ENCODE assay signal across 8 cellular contexts in genomic region chr19:53102701-53103140, GRCh38. TPM values are rescaled to one million over a fixed set of nuclear protein-coding genes. Genes with fewer than 3 reads are reported as not detected.
DNase-seq lines count a peak whose midpoint lies in the region; ATAC-seq and TF ChIP-seq lines count a peak whose summit lies in the region.

No MANE protein-coding gene starts in this region.

- under 1% methylated on average over 28 of the region's 28 CpGs for whole genome bisulfite sequencing in right cardiac atrium
- 0% methylated on average over 28 of the region's 28 CpGs for WGBS in sigmoid colon, 2 donors

- peaks cover 33% of the 10 kb centered on the region for H3K4me1 Mint-ChIP-seq in activated naive CD8-positive, alpha-beta T cell treated with anti-CD3 and anti-CD28 coated beads for 36 hours

- TF ChIP-seq EP300 in sigmoid colon (IDR thresholded peaks at IDR 0.05): no peak

- H3K4me3 ChIP-seq in OCI-LY7 (ENCODE audit: low read depth, low read length, poor library complexity, severe bottlenecking): peak overlapping the region; percentile 99
- peak overlapping the region; percentile 78 for H3K4me3 ChIP-seq in right cardiac atrium (ENCODE audit: low read length)
- H3K4me3 ChIP-seq in sigmoid colon: peak overlapping the region; percentile 60 to 86 (median 75)

- H3K4me1 ChIP-seq in OCI-LY7 (ENCODE audit: insufficient read depth, low read length, poor library complexity, severe bottlenecking) (peaks cover 16% of the 10 kb centered on the region), right cardiac atrium (ENCODE audit: control insufficient read depth, insufficient read depth, low read length) (peaks cover 4% of the 10 kb centered on the region), sigmoid colon (peaks cover 0 to 21% (median 16%) of the 10 kb centered on the region in 4 donors)

- H3K27me3 ChIP-seq in right cardiac atrium (ENCODE audit: control insufficient read depth, insufficient read depth) (no peaks in the 10 kb centered on the region), sigmoid colon (no peaks in the 10 kb centered on the region)

- H3K9me3 Mint-ChIP-seq in activated naive CD8-positive, alpha-beta T cell treated with anti-CD3 and anti-CD28 coated beads for 36 hours: peaks cover 19% of the 10 kb centered on the region

- peak overlapping the region; percentile 91 for H3K4me3 Mint-ChIP-seq in activated naive CD8-positive, alpha-beta T cell treated with anti-CD3 and anti-CD28 coated beads for 36 hours

- peak overlapping the region; percentile 91 for H3K4me2 ChIP-seq in OCI-LY7 (ENCODE audit: low read length)

- TF ChIP-seq CTCF in OCI-LY7 (conservative IDR thresholded peaks at IDR 0.05; ENCODE audit: low read length) (no peak), sigmoid colon (IDR thresholded peaks at IDR 0.05) (no peak)

- H3K36me3 Mint-ChIP-seq in activated naive CD8-positive, alpha-beta T cell treated with anti-CD3 and anti-CD28 coated beads for 36 hours: peaks cover 44% of the 10 kb centered on the region

- CTCF ChIA-PET in OCI-LY7 (lab: Charles Lee; ENCODE audit: unreplicated experiment): no interaction called here

- H3K27ac ChIP-seq in OCI-LY7 (ENCODE audit: low read depth, low read length, poor library complexity, severe bottlenecking) (peak overlapping the region; percentile 60), right cardiac atrium (ENCODE audit: low read length) (peak overlapping the region; percentile 69), sigmoid colon (peak overlapping the region; percentile 86 to 94 (median 90))

- ATAC-seq in HG02642 (IDR thresholded peaks at IDR 0.05; ENCODE audit: poor library complexity, unreplicated experiment) (peak; percentile 26), right cardiac atrium (peak; percentile 42 to 57), GM19351 (IDR thresholded peaks at IDR 0.05; ENCODE audit: unreplicated experiment) (no peak)

- H3K9me2 ChIP-seq in OCI-LY7 (ENCODE audit: insufficient read depth, low read length): no peaks in the 10 kb centered on the region

- POLR2A ChIA-PET in OCI-LY7 (lab: Charles Lee): interaction anchor here (0.7 kb wide), 1 partner anchor 234 kb away, joined by 3 read pairs; no protein-coding TSS in a partner anchor

- BruUV-seq in OCI-LY7 (replicated peaks; lab: Mats Ljungman, UMichigan): TSS peak; percentile 63

- no peaks in the 10 kb centered on the region for H3K27me3 Mint-ChIP-seq in activated naive CD8-positive, alpha-beta T cell treated with anti-CD3 and anti-CD28 coated beads for 36 hours

- peak overlapping the region; percentile 77 for H2AFZ ChIP-seq in OCI-LY7 (ENCODE audit: low read length)

- intact Hi-C loops in OCI-LY7 (cut with micrococcal nuclease; ENCODE audit: unreplicated experiment) (no loop called here), right cardiac atrium (cut with DNase I) (no loop called here), sigmoid colon (cut with DNase I) (loop anchor here (1.0 to 2.0 kb wide), 3 partner anchors 30 to 110 kb away; partner anchors contain the start of gene ZNF415)

- no peaks in the 10 kb centered on the region for H4K20me1 ChIP-seq in OCI-LY7 (ENCODE audit: insufficient read depth, low read length)

- no peaks in the 10 kb centered on the region for H3K9me3 ChIP-seq in OCI-LY7 (ENCODE audit: low read length)
- no peaks in the 10 kb centered on the region for H3K9me3 ChIP-seq in right cardiac atrium (ENCODE audit: control insufficient read depth, low read length)
- no peaks in the 10 kb centered on the region for H3K9me3 ChIP-seq in sigmoid colon

- H3K79me2 ChIP-seq in OCI-LY7 (ENCODE audit: insufficient read depth, low read depth, low read length): peaks cover 36% of the 10 kb centered on the region; the same call in 1 of the 2 replicates

- H3K36me3 ChIP-seq in OCI-LY7 (ENCODE audit: insufficient read depth, low read length) (peaks cover 23% of the 10 kb centered on the region), sigmoid colon (peaks cover 0 to 5% (median 0%) of the 10 kb centered on the region in 4 donors)

- H3K27ac Mint-ChIP-seq in activated naive CD8-positive, alpha-beta T cell treated with anti-CD3 and anti-CD28 coated beads for 36 hours: peak overlapping the region; percentile 85

- DNase-seq in GM04504 (ENCODE audit: low read depth) (peak; percentile 10), OCI-LY7 (ENCODE audit: low spot score) (peak; percentile 63), right cardiac atrium (peak; percentile 55 to 80 (median 71)), sigmoid colon (peak; percentile 68), NCI-H1694 treated with DMSO at 0.1 percent for 48 hours (lab: John Stamatoyannopoulos, UW) (no peak)
- peak; percentile 59 for DNase-seq in activated naive CD8-positive, alpha-beta T cell treated with anti-CD3 and anti-CD28 coated beads for 36 hours

- TF ChIP-seq POLR2A in sigmoid colon (IDR thresholded peaks at IDR 0.05): no peak

RNA-seq across cellular contexts. Expression of gene ZNF160, which starts 0.5 kb away (rescaled TPM):
- total RNA-seq in OCI-LY7 (2014; rRNA removed; shearing (Covaris generic)): 18.8 and 19.7 TPM in 2 replicates
- 35.5 and 40.4 TPM in 2 replicates for total RNA-seq in OCI-LY7 (2022)
- 10 to 100 TPM; 22.6 to 27.4 TPM for total RNA-seq in activated naive CD8-positive, alpha-beta T cell treated with anti-CD3 and anti-CD28 coated beads for 36 hours
- total RNA-seq in right cardiac atrium: 10 to 100 TPM; 15.9 to 23.1 (median 18.1) TPM
- polyA plus RNA-seq in right cardiac atrium: 17.7 TPM
- 10 to 100 TPM; 20.9 to 70.3 (median 31.8) TPM for total RNA-seq in sigmoid colon
- polyA plus RNA-seq in sigmoid colon: 10 to 100 TPM in 1 of 3 donors, 1 to 10 TPM in 2; 3.7 to 18.7 (median 4.2) TPM

RNA-seq across cellular contexts. Expression of gene ZNF415, which starts 30.0 kb away (rescaled TPM):
- total RNA-seq in OCI-LY7 (2014; rRNA removed; shearing (Covaris generic)): 0.18 and 0.63 TPM in 2 replicates
- total RNA-seq in OCI-LY7 (2022): 0.51 and 0.89 TPM in 2 replicates
- total RNA-seq in activated naive CD8-positive, alpha-beta T cell treated with anti-CD3 and anti-CD28 coated beads for 36 hours: 1 to 10 TPM; 1.5 to 1.8 TPM
- 10 to 100 TPM; 20.7 to 26.8 (median 22.1) TPM for total RNA-seq in right cardiac atrium
- polyA plus RNA-seq in right cardiac atrium: 20.4 TPM
- 10 to 100 TPM; 10.7 to 16.9 (median 13.0) TPM for total RNA-seq in sigmoid colon
- polyA plus RNA-seq in sigmoid colon: 1 to 10 TPM; 2.5 to 5.4 (median 3.6) TPM

RNA-seq across cellular contexts. Expression of gene ZNF347, which starts 56.1 kb away (rescaled TPM):
- 11.6 and 11.8 TPM in 2 replicates for total RNA-seq in OCI-LY7 (2014; rRNA removed; shearing (Covaris generic))
- total RNA-seq in OCI-LY7 (2022) (13.9 and 15.6 TPM in 2 replicates), right cardiac atrium (1 to 10 TPM; 6.3 to 7.9 (median 7.3) TPM), sigmoid colon (10 to 100 TPM in 2 of 4 donors, 1 to 10 TPM in 2; 5.7 to 12.2 (median 8.7) TPM)
- total RNA-seq in activated naive CD8-positive, alpha-beta T cell treated with anti-CD3 and anti-CD28 coated beads for 36 hours: 1 to 10 TPM; 7.0 to 8.6 TPM
- polyA plus RNA-seq in right cardiac atrium (3.1 TPM), sigmoid colon (1 to 10 TPM; 1.6 to 4.8 (median 3.8) TPM)

RNA-seq across cellular contexts. Expression of gene ERVV-2, which starts 58.2 kb away (rescaled TPM):
- not detected in 2 replicates for total RNA-seq in OCI-LY7 (2014; rRNA removed; shearing (Covaris generic))
- total RNA-seq in OCI-LY7 (2022): not detected in 2 replicates
- not detected for total RNA-seq in activated naive CD8-positive, alpha-beta T cell treated with anti-CD3 and anti-CD28 coated beads for 36 hours
- not detected for total RNA-seq in right cardiac atrium
- not detected for polyA plus RNA-seq in right cardiac atrium
- total RNA-seq in sigmoid colon: not detected
- not detected for polyA plus RNA-seq in sigmoid colon

Comparison
In these comparisons a context has a peak if more than half of its experiments do, and no peak if none do; other contexts are left out.
1. RNA of gene ZNF415, which starts 30.0 kb away (total RNA-seq): 20.7 to 26.8 TPM in right cardiac atrium and 10.7 to 16.9 TPM in sigmoid colon; 1.5 to 1.8 TPM in activated naive CD8-positive, alpha-beta T cell treated with anti-CD3 and anti-CD28 coated beads for 36 hours and 0.18 to 0.89 TPM in OCI-LY7; every median in the first group is over 4 times any median in the second.
2. Peak in every context shown above with its lines, with median percentiles within 50 percentile points of each other: H3K27ac ChIP-seq and H3K4me3 ChIP-seq.